In genomic region chr2:179285060-179285459, GRCh38 we compare ENCODE assay signal across 1 cellular context.
TF ChIP-seq lines count a peak whose summit lies in the region.

No MANE protein-coding gene starts in this region.

TF ChIP-seq in HepG2, 621 proteins besides CTCF, POLR2A, EP300 and RAD21 (continued from another document):
- TF ChIP-seq, protein P1, sequence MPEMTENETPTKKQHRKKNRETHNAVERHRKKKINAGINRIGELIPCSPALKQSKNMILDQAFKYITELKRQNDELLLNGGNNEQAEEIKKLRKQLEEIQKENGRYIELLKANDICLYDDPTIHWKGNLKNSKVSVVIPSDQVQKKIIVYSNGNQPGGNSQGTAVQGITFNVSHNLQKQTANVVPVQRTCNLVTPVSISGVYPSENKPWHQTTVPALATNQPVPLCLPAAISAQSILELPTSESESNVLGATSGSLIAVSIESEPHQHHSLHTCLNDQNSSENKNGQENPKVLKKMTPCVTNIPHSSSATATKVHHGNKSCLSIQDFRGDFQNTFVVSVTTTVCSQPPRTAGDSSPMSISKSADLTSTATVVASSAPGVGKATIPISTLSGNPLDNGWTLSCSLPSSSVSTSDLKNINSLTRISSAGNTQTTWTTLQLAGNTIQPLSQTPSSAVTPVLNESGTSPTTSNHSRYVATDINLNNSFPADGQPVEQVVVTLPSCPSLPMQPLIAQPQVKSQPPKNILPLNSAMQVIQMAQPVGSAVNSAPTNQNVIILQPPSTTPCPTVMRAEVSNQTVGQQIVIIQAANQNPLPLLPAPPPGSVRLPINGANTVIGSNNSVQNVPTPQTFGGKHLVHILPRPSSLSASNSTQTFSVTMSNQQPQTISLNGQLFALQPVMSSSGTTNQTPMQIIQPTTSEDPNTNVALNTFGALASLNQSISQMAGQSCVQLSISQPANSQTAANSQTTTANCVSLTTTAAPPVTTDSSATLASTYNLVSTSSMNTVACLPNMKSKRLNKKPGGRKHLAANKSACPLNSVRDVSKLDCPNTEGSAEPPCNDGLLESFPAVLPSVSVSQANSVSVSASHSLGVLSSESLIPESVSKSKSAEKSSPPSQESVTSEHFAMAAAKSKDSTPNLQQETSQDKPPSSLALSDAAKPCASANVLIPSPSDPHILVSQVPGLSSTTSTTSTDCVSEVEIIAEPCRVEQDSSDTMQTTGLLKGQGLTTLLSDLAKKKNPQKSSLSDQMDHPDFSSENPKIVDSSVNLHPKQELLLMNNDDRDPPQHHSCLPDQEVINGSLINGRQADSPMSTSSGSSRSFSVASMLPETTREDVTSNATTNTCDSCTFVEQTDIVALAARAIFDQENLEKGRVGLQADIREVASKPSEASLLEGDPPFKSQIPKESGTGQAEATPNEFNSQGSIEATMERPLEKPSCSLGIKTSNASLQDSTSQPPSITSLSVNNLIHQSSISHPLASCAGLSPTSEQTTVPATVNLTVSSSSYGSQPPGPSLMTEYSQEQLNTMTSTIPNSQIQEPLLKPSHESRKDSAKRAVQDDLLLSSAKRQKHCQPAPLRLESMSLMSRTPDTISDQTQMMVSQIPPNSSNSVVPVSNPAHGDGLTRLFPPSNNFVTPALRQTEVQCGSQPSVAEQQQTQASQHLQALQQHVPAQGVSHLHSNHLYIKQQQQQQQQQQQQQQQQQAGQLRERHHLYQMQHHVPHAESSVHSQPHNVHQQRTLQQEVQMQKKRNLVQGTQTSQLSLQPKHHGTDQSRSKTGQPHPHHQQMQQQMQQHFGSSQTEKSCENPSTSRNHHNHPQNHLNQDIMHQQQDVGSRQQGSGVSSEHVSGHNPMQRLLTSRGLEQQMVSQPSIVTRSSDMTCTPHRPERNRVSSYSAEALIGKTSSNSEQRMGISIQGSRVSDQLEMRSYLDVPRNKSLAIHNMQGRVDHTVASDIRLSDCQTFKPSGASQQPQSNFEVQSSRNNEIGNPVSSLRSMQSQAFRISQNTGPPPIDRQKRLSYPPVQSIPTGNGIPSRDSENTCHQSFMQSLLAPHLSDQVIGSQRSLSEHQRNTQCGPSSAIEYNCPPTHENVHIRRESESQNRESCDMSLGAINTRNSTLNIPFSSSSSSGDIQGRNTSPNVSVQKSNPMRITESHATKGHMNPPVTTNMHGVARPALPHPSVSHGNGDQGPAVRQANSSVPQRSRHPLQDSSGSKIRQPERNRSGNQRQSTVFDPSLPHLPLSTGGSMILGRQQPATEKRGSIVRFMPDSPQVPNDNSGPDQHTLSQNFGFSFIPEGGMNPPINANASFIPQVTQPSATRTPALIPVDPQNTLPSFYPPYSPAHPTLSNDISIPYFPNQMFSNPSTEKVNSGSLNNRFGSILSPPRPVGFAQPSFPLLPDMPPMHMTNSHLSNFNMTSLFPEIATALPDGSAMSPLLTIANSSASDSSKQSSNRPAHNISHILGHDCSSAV (CRISPR knock-in tag; IDR thresholded peaks at IDR 0.05; ENCODE audit: borderline replicate concordance) = no peak
- TF ChIP-seq CAMTA2 (CRISPR knock-in tag; IDR thresholded peaks at IDR 0.05; ENCODE audit: borderline replicate concordance) (no peak), HOXA3 (CRISPR knock-in tag; IDR thresholded peaks at IDR 0.05) (no peak), GMEB1 (CRISPR knock-in tag; IDR thresholded peaks at IDR 0.05; ENCODE audit: borderline replicate concordance) (no peak), ZNF563 (CRISPR knock-in tag; IDR thresholded peaks at IDR 0.05) (no peak), ZNF296 (CRISPR knock-in tag; conservative IDR thresholded peaks at IDR 0.05) (no peak), NCOA1 (CRISPR knock-in tag; IDR thresholded peaks at IDR 0.05) (no peak), HES4 (CRISPR knock-in tag; IDR thresholded peaks at IDR 0.05; ENCODE audit: borderline replicate concordance) (no peak), THAP9 (CRISPR knock-in tag; IDR thresholded peaks at IDR 0.05; ENCODE audit: borderline replicate concordance) (no peak), ATF4 (CRISPR knock-in tag; IDR thresholded peaks at IDR 0.05) (no peak), TCF12 (IDR thresholded peaks at IDR 0.05) (no peak), TCF12 (CRISPR knock-in tag; IDR thresholded peaks at IDR 0.05) (no peak), CBX5 (CRISPR knock-in tag; IDR thresholded peaks at IDR 0.05; ENCODE audit: borderline replicate concordance) (no peak), NFKBIZ (CRISPR knock-in tag; IDR thresholded peaks at IDR 0.05) (no peak), ZNF556 (CRISPR knock-in tag; IDR thresholded peaks at IDR 0.05; ENCODE audit: borderline replicate concordance) (no peak), TMF1 (CRISPR knock-in tag; IDR thresholded peaks at IDR 0.05; ENCODE audit: low read depth) (no peak)
- TF ChIP-seq, protein P2, sequence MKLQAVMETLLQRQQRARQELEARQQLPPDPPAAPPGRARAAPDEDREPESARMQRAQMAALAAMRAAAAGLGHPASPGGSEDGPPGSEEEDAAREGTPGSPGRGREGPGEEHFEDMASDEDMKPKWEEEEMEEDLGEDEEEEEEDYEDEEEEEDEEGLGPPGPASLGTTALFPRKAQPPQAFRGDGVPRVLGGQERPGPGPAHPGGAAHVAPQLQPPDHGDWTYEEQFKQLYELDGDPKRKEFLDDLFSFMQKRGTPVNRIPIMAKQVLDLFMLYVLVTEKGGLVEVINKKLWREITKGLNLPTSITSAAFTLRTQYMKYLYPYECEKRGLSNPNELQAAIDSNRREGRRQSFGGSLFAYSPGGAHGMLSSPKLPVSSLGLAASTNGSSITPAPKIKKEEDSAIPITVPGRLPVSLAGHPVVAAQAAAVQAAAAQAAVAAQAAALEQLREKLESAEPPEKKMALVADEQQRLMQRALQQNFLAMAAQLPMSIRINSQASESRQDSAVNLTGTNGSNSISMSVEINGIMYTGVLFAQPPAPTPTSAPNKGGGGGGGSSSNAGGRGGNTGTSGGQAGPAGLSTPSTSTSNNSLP (IDR thresholded peaks at IDR 0.05; ENCODE audit: low read depth, low read length) = no peak
